12 cellular contexts compared by ENCODE assay signal in the genomic region with DNA sequence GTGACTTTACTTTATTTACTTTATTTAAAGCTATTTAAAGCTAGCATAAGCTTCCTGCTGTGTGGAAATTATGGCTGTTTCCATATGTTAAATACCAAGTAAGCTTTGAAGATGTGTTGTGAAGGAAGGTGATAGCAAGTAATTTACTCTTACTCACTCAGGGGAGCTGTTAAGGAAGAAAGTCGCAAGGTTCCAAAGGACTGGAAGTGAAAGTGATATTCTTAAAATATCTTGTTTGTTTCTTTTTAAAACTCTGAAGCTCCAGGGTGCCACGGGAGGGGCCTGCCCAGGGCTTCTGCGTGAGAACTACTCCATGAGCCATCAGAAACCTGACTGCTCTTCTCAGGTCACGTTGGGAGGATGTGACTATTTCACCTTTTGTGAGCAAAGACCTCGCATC.
DNase-seq lines count a peak whose midpoint lies in the region; ATAC-seq, FAIRE-seq and TF ChIP-seq lines count a peak whose summit lies in the region.
"Had no signal": no experiment of that assay in that cellular context is flagged by ENCODE, and none has a peak within 500 bp of the region (broad histone marks: within the 10 kb centered on the region; RNA-seq: fewer than 3 reads in every experiment).

No MANE protein-coding gene starts in this region.

- no peaks in the 10 kb centered on the region for H3K27me3 ChIP-seq in GM12878 (replicated peaks in 1 of 2; ENCODE audit: control insufficient read depth in 2 of 2, insufficient read depth in 2 of 2, low read length in 1 of 2)

- H3K9ac ChIP-seq in GM12878 (ENCODE audit: control insufficient read depth, insufficient read depth, low read length), result no peak overlapping the region

- H3K9me3 ChIP-seq in HEK293 (ENCODE audit: control insufficient read depth, insufficient read depth, low read depth, low read length) (no peaks in the 10 kb centered on the region), GM12878 (replicated peaks; ENCODE audit: control insufficient read depth, insufficient read depth, low read length) (no peaks in the 10 kb centered on the region)

- H3K36me3 Mint-ChIP-seq in osteocyte (ENCODE audit: unreplicated experiment), result no peaks in the 10 kb centered on the region
- H3K36me3 Mint-ChIP-seq: activated naive CD4-positive, alpha-beta T cell treated with anti-CD3 and anti-CD28 coated beads, Interleukin-2, amount 50 U/mL, for 24 hours had no signal

- H4K20me1 ChIP-seq in GM12878 (ENCODE audit: control insufficient read depth, insufficient read depth), result no peaks in the 10 kb centered on the region

- H3K27me3 Mint-ChIP-seq in osteocyte (ENCODE audit: unreplicated experiment), result no peaks in the 10 kb centered on the region
- H3K27me3 Mint-ChIP-seq: activated naive CD4-positive, alpha-beta T cell treated with anti-CD3 and anti-CD28 coated beads, Interleukin-2, amount 50 U/mL, for 24 hours had no signal

- TF ChIP-seq CTCF in HEK293 (tag by site-specific recombination; IDR thresholded peaks at IDR 0.05), result no peak
- TF ChIP-seq CTCF in GM12878 (IDR thresholded peaks at IDR 0.05 in 2 of 3, conservative IDR thresholded peaks at IDR 0.05 in 1 of 3; ENCODE audit: control insufficient read depth in 2 of 3, extremely low read depth in 1 of 3, insufficient read depth in 1 of 3, low read depth in 3 of 3, low read length in 3 of 3), result no peak
- TF ChIP-seq CTCF in osteocyte (IDR thresholded peaks at IDR 0.05), result no peak
- TF ChIP-seq CTCF in D721Med (IDR thresholded peaks at IDR 0.05; ENCODE audit: insufficient read depth, missing control alignments), result no peak

- H3K27ac ChIP-seq in HEK293 (ENCODE audit: extremely low read depth, low read depth, low read length) (peak overlapping the region; percentile 39; the same call in 1 of the 2 replicates), GM12878 (ENCODE audit: control insufficient read depth, insufficient read depth) (no peak overlapping the region)

- CTCF ChIA-PET in HEK293 (lab: Yijun Ruan, JAX), result interaction anchor here (0.5 to 1.3 kb wide), 8 partner anchors 9 to 938 kb away, joined by 3 to 5 read pairs (median 4); no protein-coding TSS in a partner anchor
- CTCF ChIA-PET in GM12878 (lab: Yijun Ruan, JAX), result interaction anchor here (0.8 to 1.9 kb wide), 10 partner anchors 12 to 180 kb away, joined by 3 to 10 read pairs (median 3); no protein-coding TSS in a partner anchor

- no peak overlapping the region for H3K4me3 Mint-ChIP-seq in osteocyte (ENCODE audit: unreplicated experiment)
- H3K4me3 Mint-ChIP-seq: activated naive CD4-positive, alpha-beta T cell treated with anti-CD3 and anti-CD28 coated beads, Interleukin-2, amount 50 U/mL, for 24 hours had no signal

- H3K4me2 ChIP-seq in GM12878 (ENCODE audit: control insufficient read depth, insufficient read depth), result no peak overlapping the region

- peaks cover 51% of the 10 kb centered on the region for H3K4me1 Mint-ChIP-seq in osteocyte (ENCODE audit: unreplicated experiment)

- no peak overlapping the region for H3K4me3 ChIP-seq in HEK293 (ENCODE audit: low read depth, low read length)
- no peak overlapping the region for H3K4me3 ChIP-seq in GM12878

- no peak for TF ChIP-seq RAD21 in GM12878 (IDR thresholded peaks at IDR 0.05; ENCODE audit: insufficient read depth, low read depth, low read length)

- no peaks in the 10 kb centered on the region for H3K79me2 ChIP-seq in GM12878 (ENCODE audit: control insufficient read depth, insufficient read depth, low read length)

- SMC1A ChIA-PET in GM12878 (lab: Charles Lee; ENCODE audit: uncharacterized antibody, unreplicated experiment), result interaction anchor here (0.6 to 3.1 kb wide), 16 partner anchors 8 to 274 kb away, joined by 3 to 20 read pairs (median 4); no protein-coding TSS in a partner anchor

- POLR2A ChIA-PET in HEK293 (lab: Yijun Ruan, JAX), result no interaction called here
- POLR2A ChIA-PET in GM12878 (lab: Charles Lee), result interaction anchor here (1.5 kb wide), 1 partner anchor 16 kb away, joined by 3 read pairs; no protein-coding TSS in a partner anchor

- peak overlapping the region; percentile 78 for H3K27ac Mint-ChIP-seq in osteocyte (ENCODE audit: unreplicated experiment)

- in situ Hi-C loops in GM12878 (cut with MboI), result no loop called here

- peak; percentile 27 for DNase-seq in GM12891 (ENCODE audit: insufficient read length, low spot score)
- DNase-seq in GM12878 (ENCODE audit: low read depth, low spot score), result no peak
- DNase-seq in osteocyte (ENCODE audit: extremely low spot score, unreplicated experiment), result no peak
- no peak for DNase-seq in D721Med (ENCODE audit: insufficient read length, low spot score)
- no peak for DNase-seq in SHP77 (lab: John Stamatoyannopoulos, UW)
- DNase-seq in NCI-H1105 (lab: John Stamatoyannopoulos, UW), result no peak
- DNase-seq: NCI-H510A treated with DMSO at 0.1 percent for 48 hours had no signal

- TF ChIP-seq POLR2A in GM12891 (IDR thresholded peaks at IDR 0.05; ENCODE audit: low read depth, low read length) (no peak), GM12878 (IDR thresholded peaks at IDR 0.05; ENCODE audit: low read depth, low read length) (no peak)

- no peak for TF ChIP-seq EP300 in GM12878 (IDR thresholded peaks at IDR 0.05; ENCODE audit: borderline replicate concordance in 1 of 2, control insufficient read depth in 1 of 2, low read depth in 2 of 2, low read length in 2 of 2)

- H2AFZ ChIP-seq in GM12878 (ENCODE audit: control insufficient read depth, low read depth, low read length), result peak overlapping the region; percentile 15; the same call in 1 of the 2 replicates

- intact Hi-C loops in GM12878 (cut with micrococcal nuclease; ENCODE audit: unreplicated experiment), result no loop called here

- FAIRE-seq in GM12891 (lab: Jason Lieb, UNC) (peak; percentile 41), GM12878 (lab: Jason Lieb, UNC) (no peak), D721Med (lab: Jason Lieb, UNC) (no peak)
- FAIRE-seq: endometrium, islet of Langerhans had no signal

- no peaks in the 10 kb centered on the region for H3K36me3 ChIP-seq in HEK293 (ENCODE audit: control insufficient read depth in 2 of 2, insufficient read depth in 1 of 2, low read length in 2 of 2)
- H3K36me3 ChIP-seq in GM12878 (ENCODE audit: control insufficient read depth in 2 of 2, insufficient read depth in 2 of 2, low read length in 1 of 2), result no peaks in the 10 kb centered on the region

- H3K9me3 Mint-ChIP-seq in osteocyte (ENCODE audit: unreplicated experiment), result no peaks in the 10 kb centered on the region
- H3K9me3 Mint-ChIP-seq: activated naive CD4-positive, alpha-beta T cell treated with anti-CD3 and anti-CD28 coated beads, Interleukin-2, amount 50 U/mL, for 24 hours had no signal

- no TSS peak for BruUV-seq in GM12878 (replicated peaks; lab: Mats Ljungman, UMichigan)

- peak; percentile 45 for ATAC-seq in GM12878
- no peak for ATAC-seq in GM18498 (IDR thresholded peaks at IDR 0.05; ENCODE audit: unreplicated experiment)

- peaks cover 16% of the 10 kb centered on the region for H3K4me1 ChIP-seq in HEK293 (ENCODE audit: control insufficient read depth, insufficient read depth, low read length)
- peaks cover 12% of the 10 kb centered on the region for H3K4me1 ChIP-seq in GM12878 (ENCODE audit: control insufficient read depth, insufficient read depth, low read length)

- 13% methylated on average over 5 of the region's 5 CpGs for WGBS in GM12878 (ENCODE audit: insufficient coverage, insufficient replicate concordance, low lambda C conversion rate, missing lambda C conversion rate)

- RAD21 ChIA-PET in GM12878 (lab: Charles Lee; ENCODE audit: unreplicated experiment), result interaction anchor here (0.6 to 1.5 kb wide), 8 partner anchors 11 to 128 kb away, joined by 3 to 11 read pairs (median 3); no protein-coding TSS in a partner anchor

TF ChIP-seq in GM12891, 5 proteins besides CTCF, POLR2A, EP300 and RAD21:
- TF ChIP-seq POU2F2 (IDR thresholded peaks at IDR 0.05; ENCODE audit: low read depth, low read length) (no peak), SPI1 (IDR thresholded peaks at IDR 0.05; ENCODE audit: low read depth, low read length) (peak; percentile 42; the same call in 1 of the 2 replicates)

TF ChIP-seq in HEK293, 187 proteins besides CTCF, POLR2A, EP300 and RAD21 (continues in another document):
- no peak for TF ChIP-seq HOXD13 (CRISPR knock-in tag; IDR thresholded peaks at IDR 0.05; ENCODE audit: borderline replicate concordance)
- TF ChIP-seq ZNF416 (tag by site-specific recombination; IDR thresholded peaks at IDR 0.05), result no peak
- peak; percentile 76 for TF ChIP-seq TCF7L2 (IDR thresholded peaks at IDR 0.05; ENCODE audit: borderline replicate concordance, low read depth, low read length)
- no peak for TF ChIP-seq GLI2 (tag by site-specific recombination; IDR thresholded peaks at IDR 0.05; ENCODE audit: borderline replicate concordance, low read depth)
- peak; percentile 24; the same call in 1 of the 2 replicates for TF ChIP-seq ZNF423 (tag by site-specific recombination; IDR thresholded peaks at IDR 0.05)
- TF ChIP-seq PRDM1 (tag by site-specific recombination; IDR thresholded peaks at IDR 0.05), result peak; percentile 62
- 0 out of 2 replicates have a peak, but pooled peaks have one; percentile 56 for TF ChIP-seq OSR2 (tag by site-specific recombination; IDR thresholded peaks at IDR 0.05)
- TF ChIP-seq GFI1B (tag by site-specific recombination; IDR thresholded peaks at IDR 0.05), result no peak
- 0 out of 2 replicates have a peak, but pooled peaks have one; percentile 26 for TF ChIP-seq ZIC2 (tag by site-specific recombination; IDR thresholded peaks at IDR 0.05)
- TF ChIP-seq ZXDB (tag by site-specific recombination; IDR thresholded peaks at IDR 0.05), result no peak
- no peak for TF ChIP-seq ZNF211 (tag by site-specific recombination; IDR thresholded peaks at IDR 0.05; ENCODE audit: low read depth)

TF ChIP-seq in GM12878, 131 proteins besides CTCF, POLR2A, EP300 and RAD21:
- TF ChIP-seq BHLHE40 (IDR thresholded peaks at IDR 0.05; ENCODE audit: borderline replicate concordance in 1 of 2, low read depth in 2 of 2, low read length in 1 of 2) (0 out of 4 replicates have a peak, but pooled peaks of 1 of the 2 experiments have one; percentile 7), SMC3 (IDR thresholded peaks at IDR 0.05; ENCODE audit: borderline replicate concordance, low read length) (no peak), CBX3 (IDR thresholded peaks at IDR 0.05; ENCODE audit: borderline replicate concordance, low read depth) (no peak), SRF (IDR thresholded peaks at IDR 0.05; ENCODE audit: low read depth in 2 of 2, low read length in 2 of 2) (no peak), PML (IDR thresholded peaks at IDR 0.05; ENCODE audit: low read length) (no peak), CBX5 (IDR thresholded peaks at IDR 0.05; ENCODE audit: low read depth) (no peak)
